10 cellular contexts compared by ENCODE assay signal in genomic region chr10:124728830-124729661, GRCh38. TPM values are rescaled to one million over a fixed set of nuclear protein-coding genes. Genes with fewer than 3 reads are reported as not detected.
DNase-seq lines count a peak whose midpoint lies in the region; ATAC-seq and TF ChIP-seq lines count a peak whose summit lies in the region.
"Had no signal": no experiment of that assay in that cellular context is flagged by ENCODE, and none has a peak within 500 bp of the region (broad histone marks: within the 10 kb centered on the region; RNA-seq: fewer than 3 reads in every experiment).

No MANE protein-coding gene starts in this region.

- peaks cover 100% of the 10 kb centered on the region for H3K4me1 ChIP-seq in left ventricle myocardium inferior
- H3K4me1 ChIP-seq in skeletal muscle tissue (ENCODE audit: control insufficient read depth in 3 of 3, insufficient read depth in 3 of 3, low read length in 3 of 3): peaks cover 74 to 86% (median 83%) of the 10 kb centered on the region in 3 donors

- H3K27ac ChIP-seq in left ventricle myocardium inferior (replicated peaks) (peak overlapping the region; percentile 91), skeletal muscle tissue (ENCODE audit: low read depth, low read length) (peak overlapping the region; percentile 71)

- intact Hi-C loops in left ventricle myocardium inferior (cut with micrococcal nuclease): no loop called here

- DNase-seq in T-helper 17 cell (peak in 1 of 3 donors; percentile 3), left ventricle myocardium inferior (no peak), SW 1271 (lab: John Stamatoyannopoulos, UW) (no peak), NCI-H187 (lab: John Stamatoyannopoulos, UW) (no peak), SW480 (ENCODE audit: low spot score) (no peak)

- peak overlapping the region; percentile 83 for H3K4me3 Mint-ChIP-seq in T-helper 17 cell

- TF ChIP-seq CTCF in left ventricle myocardium inferior (IDR thresholded peaks at IDR 0.05; ENCODE audit: borderline replicate concordance): no peak

- no peaks in the 10 kb centered on the region for H3K36me3 ChIP-seq in left ventricle myocardium inferior
- H3K36me3 ChIP-seq in skeletal muscle tissue (ENCODE audit: control insufficient read depth in 3 of 3, insufficient read depth in 3 of 3, low read length in 3 of 3): peaks cover 0 to 4% (median 4%) of the 10 kb centered on the region in 3 donors

- peak overlapping the region; percentile 95 for H3K27ac Mint-ChIP-seq in T-helper 17 cell
- H3K27ac Mint-ChIP-seq: progenitor cell of endocrine pancreas had no signal

- H3K9me3 ChIP-seq in T-helper 17 cell (ENCODE audit: control insufficient read depth, low read length, poor library complexity, severe bottlenecking): no peaks in the 10 kb centered on the region
- no peaks in the 10 kb centered on the region for H3K9me3 ChIP-seq in left ventricle myocardium inferior (replicated peaks)
- H3K9me3 ChIP-seq in skeletal muscle tissue (ENCODE audit: control insufficient read depth in 3 of 3, low read length in 3 of 3): no peaks in the 10 kb centered on the region

- H3K9ac ChIP-seq in skeletal muscle tissue (ENCODE audit: low read depth in 1 of 3, low read length in 3 of 3): peak overlapping the region; percentile 15 to 50 (median 44)

- peaks cover 4% of the 10 kb centered on the region for H3K36me3 Mint-ChIP-seq in T-helper 17 cell (ENCODE audit: low read depth)

- ATAC-seq in HG03354 (IDR thresholded peaks at IDR 0.05; ENCODE audit: poor library complexity, severe bottlenecking, unreplicated experiment): peak; percentile 1
- ATAC-seq in T-helper 17 cell: no peak
- ATAC-seq in GM21723 (IDR thresholded peaks at IDR 0.05; ENCODE audit: unreplicated experiment): no peak
- ATAC-seq: HCT116 had no signal

- H3K4me3 ChIP-seq in left ventricle myocardium inferior: no peak overlapping the region
- H3K4me3 ChIP-seq in skeletal muscle tissue (ENCODE audit: low read length in 3 of 3): peak overlapping the region in 1 of 3 donors; percentile 11

- H3K4me1 Mint-ChIP-seq in T-helper 17 cell: peaks cover 70% of the 10 kb centered on the region

- no peaks in the 10 kb centered on the region for H3K27me3 ChIP-seq in left ventricle myocardium inferior (ENCODE audit: low read depth)
- H3K27me3 ChIP-seq in skeletal muscle tissue (ENCODE audit: control insufficient read depth in 3 of 3, insufficient read depth in 3 of 3, low read length in 3 of 3): no peaks in the 10 kb centered on the region

- H3K27me3 Mint-ChIP-seq in T-helper 17 cell: no peaks in the 10 kb centered on the region
- H3K27me3 Mint-ChIP-seq: progenitor cell of endocrine pancreas had no signal

RNA-seq across cellular contexts. Expression of gene FAM53B, which starts 15.1 kb away (rescaled TPM):
- total RNA-seq in T-helper 17 cell (10 to 100 TPM; 68.5 to 69.2 TPM), left ventricle myocardium inferior (53.4 TPM), skeletal muscle tissue (32.4 TPM)
